Comparison of ENCODE assay signal across 12 cellular contexts in the genomic region with DNA sequence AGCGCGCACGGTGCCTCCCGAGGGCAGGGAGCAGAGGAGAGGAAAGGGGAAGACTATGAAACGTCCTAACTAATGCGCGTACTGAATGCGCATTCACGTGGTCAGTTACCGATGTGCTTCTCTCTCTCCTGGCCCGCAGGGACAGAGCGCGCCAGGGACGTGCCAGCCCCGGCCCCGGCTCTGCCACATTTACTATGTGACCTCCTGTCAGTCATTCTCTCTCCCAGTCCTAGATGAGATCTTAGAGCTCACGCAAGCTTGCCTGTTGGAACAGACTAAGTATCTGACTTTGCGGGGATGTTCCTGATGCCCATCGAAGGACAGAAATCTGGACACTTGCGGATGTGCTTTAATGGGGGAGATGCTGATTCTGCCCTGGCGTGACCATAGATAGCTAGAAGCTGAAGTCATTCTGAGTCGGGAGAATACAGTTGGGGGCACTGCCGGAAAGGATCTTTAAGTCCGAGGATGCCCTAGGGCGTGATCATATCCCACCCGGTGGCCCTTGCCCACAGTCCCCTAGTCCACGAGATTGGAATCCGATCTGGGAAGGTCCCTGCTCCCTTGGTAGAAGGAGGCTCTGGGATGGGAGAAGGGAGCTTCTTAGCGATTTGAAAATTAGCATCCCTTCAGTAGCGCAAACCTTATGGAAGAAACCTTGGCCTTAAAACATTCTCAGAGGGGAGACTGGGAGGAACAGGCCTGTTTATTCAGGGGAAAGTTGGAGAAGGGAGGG. TPM values are rescaled to one million over a fixed set of nuclear protein-coding genes. Genes with fewer than 3 reads are reported as not detected.
A peak's percentile ranks its signal among the peaks of the same experiment; 100 is the strongest.
DNase-seq lines count a peak whose midpoint lies in the region; ATAC-seq and TF ChIP-seq lines count a peak whose summit lies in the region.
"Had no signal": no experiment of that assay in that cellular context is flagged by ENCODE, and none has a peak within 500 bp of the region (broad histone marks: within the 10 kb centered on the region; RNA-seq: fewer than 3 reads in every experiment).

No MANE protein-coding gene starts in this region.

- intact Hi-C loops in lower lobe of right lung (cut with DNase I), result loop anchor here (5.0 to 10.0 kb wide), 2 partner anchors 408 to 931 kb away; no protein-coding TSS in a partner anchor

- H2AFZ ChIP-seq in neuronal stem cell (ENCODE audit: low read length), result no peak overlapping the region

- no peak overlapping the region for H2BK12ac ChIP-seq in neuronal stem cell (ENCODE audit: low read length)

- H3K14ac ChIP-seq in neuronal stem cell (ENCODE audit: low read length), result no peak overlapping the region

- H3K4ac ChIP-seq in neuronal stem cell (ENCODE audit: low read length), result no peak overlapping the region

- H3K36me3 ChIP-seq in HEK293 (ENCODE audit: control insufficient read depth in 2 of 2, insufficient read depth in 1 of 2, low read length in 2 of 2), result no peaks in the 10 kb centered on the region
- H3K36me3 ChIP-seq in neuronal stem cell (replicated peaks in 1 of 2; ENCODE audit: control insufficient read depth in 2 of 2, insufficient read depth in 2 of 2, low read length in 2 of 2), result no peaks in the 10 kb centered on the region
- H3K36me3 ChIP-seq in lower lobe of right lung, result no peaks in the 10 kb centered on the region

- CTCF ChIA-PET in HEK293 (lab: Yijun Ruan, JAX), result interaction anchor here (0.7 to 5.4 kb wide), 6 partner anchors 162 to 1054 kb away, joined by 3 to 88 read pairs (median 4); no protein-coding TSS in a partner anchor

- peak overlapping the region; percentile 6 for H2BK120ac ChIP-seq in neuronal stem cell (ENCODE audit: low read depth, low read length)

- peaks cover 0 to 49% (median 14%) of the 10 kb centered on the region in 3 experiments for H3K27me3 ChIP-seq in neuronal stem cell (ENCODE audit: control insufficient read depth in 3 of 3, insufficient read depth in 3 of 3, low read depth in 1 of 3, low read length in 3 of 3)
- peaks cover 79% of the 10 kb centered on the region for H3K27me3 ChIP-seq in lower lobe of right lung (ENCODE audit: low read depth)

- H3K4me3 ChIP-seq in HEK293 (ENCODE audit: low read depth, low read length), result no peak overlapping the region
- peak overlapping the region in 1 of 2 donors; percentile 56 for H3K4me3 ChIP-seq in neuronal stem cell (ENCODE audit: low read length in 2 of 2)
- no peak overlapping the region for H3K4me3 ChIP-seq in lower lobe of right lung

- no CpG with 5 or more reads among the region's 30 CpGs for WGBS in neuronal stem cell (ENCODE audit: extremely low coverage in 2 of 2, insufficient read length in 2 of 2, insufficient replicate concordance in 1 of 2), 2 donors

- H2BK5ac ChIP-seq in neuronal stem cell (ENCODE audit: low read length), result no peak overlapping the region

- DNase-seq in DMS53 treated with DMSO at 0.1 percent for 48 hours (lab: John Stamatoyannopoulos, UW; ENCODE audit: unreplicated experiment), result peak; percentile 33
- DNase-seq in ecto neural progenitor cell (ENCODE audit: low spot score), result peak; percentile 67
- peak; percentile 31 for DNase-seq in neuronal stem cell (ENCODE audit: low spot score)
- no peak for DNase-seq in NCI-H1930 (lab: John Stamatoyannopoulos, UW)
- DNase-seq in lower lobe of right lung, result no peak
- DNase-seq in 8988T, result no peak
- DNase-seq: activated CD8-positive, alpha-beta memory T cell treated with anti-CD3 and anti-CD28 coated beads, Interleukin-2, amount 50 U/mL, for 48 hours; central memory CD4-positive, alpha-beta T cell; NCI-H1105 treated with DMSO at 0.1 percent for 48 hours; NK-92 treated with Interleukin-12 subunit alpha and Interleukin-12 subunit beta, amount 100 ng/mL, for 24 hours had no signal

- no peak overlapping the region for H3K27ac ChIP-seq in HEK293 (ENCODE audit: extremely low read depth, low read depth, low read length)
- no peak overlapping the region for H3K27ac ChIP-seq in neuronal stem cell (replicated peaks; ENCODE audit: low read length)
- no peak overlapping the region for H3K27ac ChIP-seq in lower lobe of right lung

- peak overlapping the region; percentile 3 for H3K23ac ChIP-seq in neuronal stem cell (ENCODE audit: low read depth, low read length, poor library complexity)

- no peak overlapping the region for H2AK5ac ChIP-seq in neuronal stem cell (ENCODE audit: low read depth, low read length)

- H4K91ac ChIP-seq in neuronal stem cell (ENCODE audit: low read depth, low read length, poor library complexity), result no peak overlapping the region

- H2BK15ac ChIP-seq in neuronal stem cell (ENCODE audit: low read length), result no peak overlapping the region

- H3K4me1 ChIP-seq in HEK293 (ENCODE audit: control insufficient read depth, insufficient read depth, low read length) (no peaks in the 10 kb centered on the region), neuronal stem cell (ENCODE audit: control insufficient read depth in 2 of 2, insufficient read depth in 1 of 2, low read depth in 1 of 2, low read length in 2 of 2) (peaks cover 9 to 10% of the 10 kb centered on the region in 2 donors), lower lobe of right lung (peaks cover 32% of the 10 kb centered on the region)

- peak overlapping the region; percentile 32 for H3K18ac ChIP-seq in neuronal stem cell (ENCODE audit: low read length)

- no peak overlapping the region for H3K9ac ChIP-seq in neuronal stem cell (ENCODE audit: low read depth, low read length, poor library complexity)

- H4K8ac ChIP-seq in neuronal stem cell (ENCODE audit: low read depth, low read length), result no peak overlapping the region

- TF ChIP-seq CTCF in HEK293 (tag by site-specific recombination; IDR thresholded peaks at IDR 0.05) (no peak), lower lobe of right lung (IDR thresholded peaks at IDR 0.05) (no peak)

- POLR2A ChIA-PET in HEK293 (lab: Yijun Ruan, JAX), result no interaction called here

- no peaks in the 10 kb centered on the region for H3K79me1 ChIP-seq in neuronal stem cell (ENCODE audit: low read depth, low read length)

- H3K9me3 ChIP-seq in HEK293 (ENCODE audit: control insufficient read depth, insufficient read depth, low read depth, low read length) (no peaks in the 10 kb centered on the region), neuronal stem cell (replicated peaks in 1 of 2; ENCODE audit: control insufficient read depth in 2 of 2, insufficient read depth in 1 of 2, low read depth in 1 of 2, low read length in 2 of 2) (peaks cover 1 to 4% of the 10 kb centered on the region in 2 donors), lower lobe of right lung (no peaks in the 10 kb centered on the region)

- peak overlapping the region; percentile 85 for H3K4me2 ChIP-seq in neuronal stem cell (ENCODE audit: insufficient read depth, low read length, poor library complexity, severe bottlenecking)

- ATAC-seq in lower lobe of right lung (no peak), HG02970 (IDR thresholded peaks at IDR 0.05; ENCODE audit: low FRiP score, unreplicated experiment) (no peak)

TF ChIP-seq in HEK293, 187 proteins besides CTCF, POLR2A, EP300 and RAD21 (continues in another document):
- no peak for TF ChIP-seq ZFP3 (tag by site-specific recombination; IDR thresholded peaks at IDR 0.05; ENCODE audit: low read depth)
- no peak for TF ChIP-seq YY1 (tag by site-specific recombination; IDR thresholded peaks at IDR 0.05)
- TF ChIP-seq, protein P1, sequence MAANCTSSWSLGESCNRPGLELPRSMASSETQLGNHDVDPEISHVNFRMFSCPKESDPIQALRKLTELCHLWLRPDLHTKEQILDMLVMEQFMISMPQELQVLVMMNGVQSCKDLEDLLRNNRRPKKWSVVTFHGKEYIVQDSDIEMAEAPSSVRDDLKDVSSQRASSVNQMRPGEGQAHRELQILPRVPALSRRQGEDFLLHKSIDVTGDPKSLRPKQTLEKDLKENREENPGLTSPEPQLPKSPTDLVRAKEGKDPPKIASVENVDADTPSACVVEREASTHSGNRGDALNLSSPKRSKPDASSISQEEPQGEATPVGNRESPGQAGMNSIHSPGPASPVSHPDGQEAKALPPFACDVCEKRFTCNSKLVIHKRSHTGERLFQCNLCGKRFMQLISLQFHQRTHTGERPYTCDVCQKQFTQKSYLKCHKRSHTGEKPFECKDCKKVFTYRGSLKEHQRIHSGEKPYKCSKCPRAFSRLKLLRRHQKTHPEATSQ (tag by site-specific recombination; IDR thresholded peaks at IDR 0.05), result no peak
- no peak for TF ChIP-seq ZBTB48 (tag by site-specific recombination; IDR thresholded peaks at IDR 0.05)
- TF ChIP-seq, protein P2, sequence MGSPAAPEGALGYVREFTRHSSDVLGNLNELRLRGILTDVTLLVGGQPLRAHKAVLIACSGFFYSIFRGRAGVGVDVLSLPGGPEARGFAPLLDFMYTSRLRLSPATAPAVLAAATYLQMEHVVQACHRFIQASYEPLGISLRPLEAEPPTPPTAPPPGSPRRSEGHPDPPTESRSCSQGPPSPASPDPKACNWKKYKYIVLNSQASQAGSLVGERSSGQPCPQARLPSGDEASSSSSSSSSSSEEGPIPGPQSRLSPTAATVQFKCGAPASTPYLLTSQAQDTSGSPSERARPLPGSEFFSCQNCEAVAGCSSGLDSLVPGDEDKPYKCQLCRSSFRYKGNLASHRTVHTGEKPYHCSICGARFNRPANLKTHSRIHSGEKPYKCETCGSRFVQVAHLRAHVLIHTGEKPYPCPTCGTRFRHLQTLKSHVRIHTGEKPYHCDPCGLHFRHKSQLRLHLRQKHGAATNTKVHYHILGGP (tag by site-specific recombination; IDR thresholded peaks at IDR 0.05), result no peak
- TF ChIP-seq, protein P3, sequence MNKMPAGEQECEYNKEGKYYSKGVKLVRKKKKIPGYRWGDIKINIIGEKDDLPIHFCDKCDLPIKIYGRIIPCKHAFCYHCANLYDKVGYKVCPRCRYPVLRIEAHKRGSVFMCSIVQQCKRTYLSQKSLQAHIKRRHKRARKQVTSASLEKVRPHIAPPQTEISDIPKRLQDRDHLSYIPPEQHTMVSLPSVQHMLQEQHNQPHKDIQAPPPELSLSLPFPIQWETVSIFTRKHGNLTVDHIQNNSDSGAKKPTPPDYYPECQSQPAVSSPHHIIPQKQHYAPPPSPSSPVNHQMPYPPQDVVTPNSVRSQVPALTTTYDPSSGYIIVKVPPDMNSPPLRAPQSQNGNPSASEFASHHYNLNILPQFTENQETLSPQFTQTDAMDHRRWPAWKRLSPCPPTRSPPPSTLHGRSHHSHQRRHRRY (tag by site-specific recombination; IDR thresholded peaks at IDR 0.05), result no peak
- no peak for TF ChIP-seq ZNF155 (tag by site-specific recombination; IDR thresholded peaks at IDR 0.05)
- TF ChIP-seq ZFP37 (tag by site-specific recombination; IDR thresholded peaks at IDR 0.05), result no peak

RNA-seq across cellular contexts. Expression of a gene that starts 5.8 kb away (rescaled TPM):
- 0.79 TPM for polyA plus RNA-seq in neuronal stem cell (2013, experiment 1 of 2)
- polyA plus RNA-seq in neuronal stem cell (2013, experiment 2 of 2), result 0.83 TPM
- total RNA-seq in lower lobe of right lung, result 10.6 TPM

Comparison
In these comparisons a context has a peak if more than half of its experiments do, and no peak if none do; other contexts are left out.
1. DNase-seq: peak in DMS53 treated with DMSO at 0.1 percent for 48 hours (single experiment), ecto neural progenitor cell (single experiment) and neuronal stem cell (single experiment); none in NCI-H1930 (0 of 2), lower lobe of right lung (single experiment) and 8988T (single experiment).